17 cellular contexts compared by ENCODE assay signal in the genomic region with DNA sequence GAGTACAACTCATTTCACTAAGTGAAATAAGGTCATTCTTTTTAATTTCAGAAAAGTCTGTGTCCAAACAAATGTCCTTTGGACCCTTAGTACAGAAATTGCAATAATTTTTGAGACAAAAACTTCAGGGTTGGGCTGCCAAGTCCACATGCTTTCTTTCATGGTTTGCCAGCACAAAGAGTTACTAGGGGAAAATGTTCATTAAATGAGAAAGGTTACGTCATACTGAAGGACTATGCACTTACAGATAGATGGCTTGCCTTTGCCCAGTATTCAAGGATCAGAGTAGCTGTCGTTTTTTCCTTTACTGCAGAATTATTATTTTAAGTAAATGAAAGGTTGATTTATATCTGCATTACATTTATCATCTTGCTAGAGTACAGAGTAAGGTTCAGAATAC.
"Had no signal": no experiment of that assay in that cellular context is flagged by ENCODE, and none has a peak within 500 bp of the region (broad histone marks: within the 10 kb centered on the region; RNA-seq: fewer than 3 reads in every experiment).

No MANE protein-coding gene starts in this region.

- ATAC-seq: activated CD4-positive, alpha-beta T cell treated with anti-CD3 and anti-CD28 coated beads for 36 hours; natural killer cell; stimulated activated naive CD8-positive, alpha-beta T cell treated with anti-CD3 and anti-CD28 coated beads, Interleukin-15, amount 100 ng/mL, for 72 hours; T-cell had no signal

- H3K27me3 ChIP-seq: tibial artery, uterus had no signal

- H3K4me3 Mint-ChIP-seq: activated CD4-positive, alpha-beta memory T cell treated with anti-CD3 and anti-CD28 coated beads, Interleukin-2, amount 10 ng/mL, durations not matched to agents 7 days and 5 days; activated CD4-positive, alpha-beta T cell treated with anti-CD3 and anti-CD28 coated beads for 36 hours; natural killer cell; stimulated activated naive CD8-positive, alpha-beta T cell treated with anti-CD3 and anti-CD28 coated beads, Interleukin-15, amount 100 ng/mL, for 72 hours; T-cell had no signal

- H3K36me3 ChIP-seq: prostate gland, tibial artery, uterus, WERI-Rb-1 had no signal

- H3K4me1 Mint-ChIP-seq: activated CD4-positive, alpha-beta memory T cell treated with anti-CD3 and anti-CD28 coated beads, Interleukin-2, amount 10 ng/mL, durations not matched to agents 7 days and 5 days; activated CD4-positive, alpha-beta T cell treated with anti-CD3 and anti-CD28 coated beads for 36 hours; natural killer cell; stimulated activated naive CD8-positive, alpha-beta T cell treated with anti-CD3 and anti-CD28 coated beads, Interleukin-15, amount 100 ng/mL, for 72 hours; T-cell had no signal

- DNase-seq: activated CD4-positive, alpha-beta memory T cell treated with anti-CD3 and anti-CD28 coated beads, Interleukin-2, amount 10 ng/mL, durations not matched to agents 7 days and 5 days; activated CD4-positive, alpha-beta T cell treated with anti-CD3 and anti-CD28 coated beads for 36 hours; activated CD8-positive, alpha-beta memory T cell treated with anti-CD3 and anti-CD28 coated beads, Interleukin-2, amount 50 U/mL, for 4 hours; activated naive CD4-positive, alpha-beta T cell; central memory CD4-positive, alpha-beta T cell; effector CD8-positive, alpha-beta T cell; mammary epithelial cell; natural killer cell; occipital lobe; stimulated activated CD4-positive, alpha-beta T cell treated with anti-CD3 and anti-CD28 coated beads, Interleukin-4, amount 100 ng/mL, for 4 hours; stimulated activated naive CD8-positive, alpha-beta T cell treated with anti-CD3 and anti-CD28 coated beads, Interleukin-15, amount 100 ng/mL, for 72 hours; T-cell; tibial artery; uterus; WERI-Rb-1 had no signal

- H3K36me3 Mint-ChIP-seq: natural killer cell, T-cell had no signal

- H3K9me3 Mint-ChIP-seq: activated CD4-positive, alpha-beta memory T cell treated with anti-CD3 and anti-CD28 coated beads, Interleukin-2, amount 10 ng/mL, durations not matched to agents 7 days and 5 days; natural killer cell; stimulated activated naive CD8-positive, alpha-beta T cell treated with anti-CD3 and anti-CD28 coated beads, Interleukin-15, amount 100 ng/mL, for 72 hours; T-cell had no signal

- H3K4me1 ChIP-seq: prostate gland, tibial artery, uterus had no signal

- H3K27ac ChIP-seq: coronary artery, prostate gland, tibial artery, uterus, WERI-Rb-1 had no signal

- H3K9me3 ChIP-seq: prostate gland, tibial artery, uterus had no signal

- H3K4me3 ChIP-seq: coronary artery, prostate gland, tibial artery, uterus had no signal

- H3K27ac Mint-ChIP-seq: activated CD4-positive, alpha-beta memory T cell treated with anti-CD3 and anti-CD28 coated beads, Interleukin-2, amount 10 ng/mL, durations not matched to agents 7 days and 5 days; activated CD4-positive, alpha-beta T cell treated with anti-CD3 and anti-CD28 coated beads for 36 hours; natural killer cell; stimulated activated naive CD8-positive, alpha-beta T cell treated with anti-CD3 and anti-CD28 coated beads, Interleukin-15, amount 100 ng/mL, for 72 hours; T-cell had no signal
